In the genomic region with DNA sequence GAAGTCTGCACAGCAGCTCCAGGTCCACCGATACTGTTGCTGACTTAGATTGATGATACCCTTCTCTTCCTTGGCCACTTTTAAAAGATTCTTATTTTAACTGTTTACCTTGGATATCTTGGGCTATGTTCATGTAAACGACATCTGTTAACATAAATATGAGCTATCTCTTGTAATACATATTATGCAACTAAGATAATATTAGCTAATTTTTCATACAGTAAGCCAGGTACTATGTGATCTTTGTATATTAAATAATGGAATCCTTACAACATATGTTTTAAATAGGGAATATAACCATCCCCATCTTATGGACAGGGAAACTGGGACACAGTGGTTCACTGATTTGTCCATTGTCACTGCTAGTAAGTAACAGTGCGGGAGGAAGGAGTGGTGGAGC, we compare ENCODE assay signal across 1 cellular context.
TF ChIP-seq lines count a peak whose summit lies in the region.

No MANE protein-coding gene starts in this region.

TF ChIP-seq in IMR-90, 13 proteins besides CTCF, POLR2A, EP300 and RAD21:
- TF ChIP-seq MAFK (IDR thresholded peaks at IDR 0.05; ENCODE audit: low read depth, low read length): no peak
